32 cellular contexts compared by ENCODE assay signal in the genomic region with DNA sequence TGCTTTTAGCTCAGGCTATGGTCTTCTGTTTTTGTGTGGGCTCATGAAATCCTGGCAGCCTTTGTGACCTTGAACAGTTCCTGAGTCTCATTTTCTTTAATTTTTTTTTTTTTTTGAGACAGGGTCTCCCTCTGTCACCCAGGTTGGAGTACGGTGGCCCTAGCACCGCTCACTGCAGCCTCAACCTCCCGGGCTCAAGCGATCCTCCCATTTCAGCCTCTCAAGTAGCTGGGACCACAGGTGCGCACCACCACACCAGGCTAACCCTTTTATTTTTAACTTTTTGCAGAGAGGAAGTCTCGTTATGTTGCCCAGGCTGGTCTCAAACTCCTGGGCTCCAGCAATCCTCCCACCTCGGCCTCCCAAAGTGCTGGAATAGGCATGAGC. TPM values are rescaled to one million over a fixed set of nuclear protein-coding genes. Genes with fewer than 3 reads are reported as not detected.
DNase-seq lines count a peak whose midpoint lies in the region; ATAC-seq and TF ChIP-seq lines count a peak whose summit lies in the region.
"Had no signal": no experiment of that assay in that cellular context is flagged by ENCODE, and none has a peak within 500 bp of the region (broad histone marks: within the 10 kb centered on the region; RNA-seq: fewer than 3 reads in every experiment).

No MANE protein-coding gene starts in this region.

- intact Hi-C loops in Right ventricle myocardium inferior (cut with DNase I) = no loop called here

- no peak overlapping the region for H3K4me2 ChIP-seq in BLaER1
- H3K4me2 ChIP-seq: A549 had no signal

- no peak overlapping the region for H3K4me3 ChIP-seq in right atrium auricular region
- H3K4me3 ChIP-seq in BLaER1 = no peak overlapping the region
- H3K4me3 ChIP-seq: A549; BLaER1 treated with 17β-estradiol and CSF1 and Interleukin-3, amounts not matched to agents 10 nM and 100 nM had no signal

- H4K20me1 ChIP-seq in BLaER1 = 0 out of 2 replicates have a peak, but pooled peaks cover 6% of the 10 kb centered on the region

- H3K36me3 ChIP-seq in right atrium auricular region = peaks cover 1% of the 10 kb centered on the region
- H3K36me3 ChIP-seq in BLaER1 = peaks cover 30% of the 10 kb centered on the region

- H3K27me3 ChIP-seq in right atrium auricular region (no peaks in the 10 kb centered on the region), BLaER1 (no peaks in the 10 kb centered on the region)
- H3K27me3 ChIP-seq: BE2C; BLaER1 treated with 17β-estradiol and CSF1 and Interleukin-3, amounts not matched to agents 10 nM and 100 nM had no signal

- TF ChIP-seq CTCF in right atrium auricular region (IDR thresholded peaks at IDR 0.05) = no peak

- peak; percentile 55 for DNase-seq in Right ventricle myocardium inferior (ENCODE audit: missing footprints)
- DNase-seq in right atrium auricular region (ENCODE audit: low spot score) = no peak
- DNase-seq in DMS153 treated with DMSO at 0.1 percent for 48 hours (lab: John Stamatoyannopoulos, UW; ENCODE audit: unreplicated experiment) = no peak
- DNase-seq: 8988T; ACHN; AML-193; BE2C; C1 segment of cervical spinal cord; Caco-2; Calu3; CD4-positive, alpha-beta memory T cell; CD4-positive, alpha-beta T cell; CD4-positive, CD25-positive, alpha-beta regulatory T cell; CD8-positive, alpha-beta memory T cell; CD8-positive, alpha-beta T cell; COR-L47; DMS 273 treated with DMSO at 0.1 percent for 48 hours; DMS153; DMS53; DMS79; DMS79 treated with DMSO at 0.1 percent for 48 hours; DND-41; EL had no signal

- H3K9ac ChIP-seq in BLaER1 = no peak overlapping the region

- no peak for ATAC-seq in Right ventricle myocardium inferior
- ATAC-seq: A549; CD8-positive, alpha-beta T cell had no signal

- H3K27ac ChIP-seq in right atrium auricular region = no peak overlapping the region
- peak overlapping the region; percentile 86; the same call in 1 of the 2 replicates for H3K27ac ChIP-seq in BLaER1
- H3K27ac ChIP-seq: 22Rv1, A549, C4-2B had no signal

- H3K4me1 ChIP-seq in right atrium auricular region (no peaks in the 10 kb centered on the region), BLaER1 (peaks cover 52% of the 10 kb centered on the region)
- H3K4me1 ChIP-seq: A549, BE2C, Caco-2 had no signal

- H3K9me3 ChIP-seq in right atrium auricular region (no peaks in the 10 kb centered on the region), BLaER1 (no peaks in the 10 kb centered on the region)
- H3K9me3 ChIP-seq: A549; BE2C; BLaER1 treated with 17β-estradiol and CSF1 and Interleukin-3, amounts not matched to agents 10 nM and 100 nM; Caco-2 had no signal

RNA-seq across cellular contexts. Expression of gene LRP3, which starts 15.7 kb away (rescaled TPM):
- total RNA-seq in Right ventricle myocardium inferior (17.8 TPM), right atrium auricular region (10 to 100 TPM; 16.3 to 22.2 TPM)
- total RNA-seq: B cell; CD4-positive, CD25-positive, alpha-beta regulatory T cell; CD8-positive, alpha-beta T cell had no signal

RNA-seq across cellular contexts. Expression of gene SLC7A10, which starts 15.8 kb away (rescaled TPM):
- total RNA-seq in Right ventricle myocardium inferior (0.32 TPM), right atrium auricular region (under 1 TPM in 1 of 2 donors, not detected in 1; 0.79 TPM)
- total RNA-seq: A172; B cell; Caco-2; Calu3; CD4-positive, alpha-beta memory T cell; CD4-positive, alpha-beta T cell; CD4-positive, CD25-positive, alpha-beta regulatory T cell; CD8-positive, alpha-beta memory T cell; CD8-positive, alpha-beta T cell; Daoy; G401 had no signal
